ENCODE assay signal across 1 cellular context in the genomic region with DNA sequence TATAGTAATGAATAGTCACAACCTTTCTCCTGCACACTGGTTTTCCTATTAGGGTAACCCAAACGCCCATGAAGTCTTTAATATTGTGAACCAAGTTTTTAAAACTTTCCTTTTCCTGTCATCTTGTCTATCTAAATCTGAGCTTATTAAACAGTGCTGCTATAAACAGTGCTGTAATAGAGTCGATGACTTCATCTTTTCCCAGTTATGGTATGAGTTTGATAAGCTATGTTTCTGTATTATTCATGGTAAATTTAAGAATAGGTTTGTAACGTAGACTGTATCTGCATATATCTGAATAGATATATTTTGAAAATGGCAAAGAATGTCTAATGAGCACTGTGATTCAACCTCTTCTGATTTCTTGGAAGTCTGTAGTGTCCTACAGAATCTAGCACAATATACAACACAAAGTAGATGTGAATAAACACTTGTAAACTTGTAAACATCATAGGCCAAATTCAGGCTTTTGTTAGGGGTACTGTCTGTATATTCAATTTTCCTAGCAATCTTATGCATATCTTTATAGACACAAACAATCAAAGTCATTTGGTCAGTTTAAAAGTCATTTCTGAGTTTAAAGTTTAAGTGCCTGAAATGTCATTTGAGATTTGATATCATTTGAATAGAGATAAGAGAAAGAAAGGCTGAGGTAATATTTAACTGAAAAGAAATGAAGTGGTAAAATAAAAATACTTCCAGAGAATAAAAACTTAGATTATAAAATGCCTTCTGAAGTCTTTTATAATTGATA.
TF ChIP-seq lines count a peak whose summit lies in the region.

No MANE protein-coding gene starts in this region.

TF ChIP-seq in IMR-90, 13 proteins besides CTCF, POLR2A, EP300 and RAD21 (continued from another document):
- no peak for TF ChIP-seq BHLHE40 (IDR thresholded peaks at IDR 0.05; ENCODE audit: low read depth, low read length)
- no peak for TF ChIP-seq RFX5 (IDR thresholded peaks at IDR 0.05; ENCODE audit: low read depth, low read length)
- TF ChIP-seq, protein P1, sequence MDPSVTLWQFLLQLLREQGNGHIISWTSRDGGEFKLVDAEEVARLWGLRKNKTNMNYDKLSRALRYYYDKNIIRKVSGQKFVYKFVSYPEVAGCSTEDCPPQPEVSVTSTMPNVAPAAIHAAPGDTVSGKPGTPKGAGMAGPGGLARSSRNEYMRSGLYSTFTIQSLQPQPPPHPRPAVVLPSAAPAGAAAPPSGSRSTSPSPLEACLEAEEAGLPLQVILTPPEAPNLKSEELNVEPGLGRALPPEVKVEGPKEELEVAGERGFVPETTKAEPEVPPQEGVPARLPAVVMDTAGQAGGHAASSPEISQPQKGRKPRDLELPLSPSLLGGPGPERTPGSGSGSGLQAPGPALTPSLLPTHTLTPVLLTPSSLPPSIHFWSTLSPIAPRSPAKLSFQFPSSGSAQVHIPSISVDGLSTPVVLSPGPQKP (IDR thresholded peaks at IDR 0.05; ENCODE audit: borderline replicate concordance, low read depth, low read length) = no peak
- no peak for TF ChIP-seq CHD1 (IDR thresholded peaks at IDR 0.05; ENCODE audit: low read depth, low read length)
- no peak for TF ChIP-seq SMC3 (IDR thresholded peaks at IDR 0.05; ENCODE audit: low read depth, low read length)
